In genomic region chr2:178479758-178480226, GRCh38 we compare ENCODE assay signal across 8 cellular contexts. TPM values are rescaled to one million over a fixed set of nuclear protein-coding genes. Genes with fewer than 3 reads are reported as not detected.
DNase-seq lines count a peak whose midpoint lies in the region; ATAC-seq, FAIRE-seq and TF ChIP-seq lines count a peak whose summit lies in the region.

No MANE protein-coding gene starts in this region.

- peaks cover 41% of the 10 kb centered on the region for H3K4me1 Mint-ChIP-seq in activated T-helper 2 cell treated with anti-CD3 and anti-CD28 coated beads, Interferon-gamma antibody, Interleukin-2, Interleukin-4, amounts not matched to agents 10 μg/mL and 5 μg/mL and 100 μg/mL, durations not matched to agents 14 hours and 24 hours and 36 hours (ENCODE audit: low read depth)

- H3K27me3 Mint-ChIP-seq in activated T-helper 2 cell treated with anti-CD3 and anti-CD28 coated beads, Interferon-gamma antibody, Interleukin-2, Interleukin-4, amounts not matched to agents 10 μg/mL and 5 μg/mL and 100 μg/mL, durations not matched to agents 14 hours and 24 hours and 36 hours (ENCODE audit: low read depth), result no peaks in the 10 kb centered on the region

- no peak for TF ChIP-seq POLR2A in GM12892 (IDR thresholded peaks at IDR 0.05; ENCODE audit: low read depth, low read length)

- peak overlapping the region; percentile 92 for H3K27ac Mint-ChIP-seq in activated T-helper 2 cell treated with anti-CD3 and anti-CD28 coated beads, Interferon-gamma antibody, Interleukin-2, Interleukin-4, amounts not matched to agents 10 μg/mL and 5 μg/mL and 100 μg/mL, durations not matched to agents 14 hours and 24 hours and 36 hours

- H3K27me3 ChIP-seq in iPS-20b (ENCODE audit: insufficient read depth, low read length) (peaks cover 8% of the 10 kb centered on the region; the same call in 1 of the 2 replicates), stomach smooth muscle (ENCODE audit: control insufficient read depth in 1 of 2, insufficient read depth in 2 of 2, low read length in 2 of 2) (no peaks in the 10 kb centered on the region)

- H3K9ac ChIP-seq in iPS-20b (ENCODE audit: low read depth, low read length), result peak overlapping the region; percentile 79; the same call in 1 of the 2 replicates
- H3K9ac ChIP-seq in stomach smooth muscle (ENCODE audit: low read length in 2 of 2), result peak overlapping the region; percentile 58 to 94

- no peak for FAIRE-seq in GM12892 (lab: Jason Lieb, UNC)

- DNase-seq in NCI-H748 treated with DMSO at 0.1 percent for 48 hours (lab: John Stamatoyannopoulos, UW) (peak; percentile 30), NCI-H748 (lab: John Stamatoyannopoulos, UW; ENCODE audit: unreplicated experiment) (no peak), NCI-H2081 (lab: John Stamatoyannopoulos, UW) (no peak), GM12892 (ENCODE audit: insufficient read length) (no peak)
- DNase-seq in activated T-helper 2 cell treated with anti-CD3 and anti-CD28 coated beads, Interferon-gamma antibody, Interleukin-2, Interleukin-4, amounts not matched to agents 10 μg/mL and 5 μg/mL and 100 μg/mL, durations not matched to agents 14 hours and 24 hours and 36 hours (ENCODE audit: low spot score), result no peak

- peak overlapping the region; percentile 99 for H3K4me3 ChIP-seq in iPS-20b (ENCODE audit: low read length)
- peak overlapping the region in 1 of 2 donors; percentile 91 for H3K4me3 ChIP-seq in stomach smooth muscle (ENCODE audit: low read length in 2 of 2)

- H3K9me3 ChIP-seq in iPS-20b (ENCODE audit: insufficient read depth, low read depth, low read length) (no peaks in the 10 kb centered on the region), stomach smooth muscle (ENCODE audit: control insufficient read depth in 2 of 2, low read length in 2 of 2) (no peaks in the 10 kb centered on the region)

- peak overlapping the region; percentile 90 for H3K4me3 Mint-ChIP-seq in activated T-helper 2 cell treated with anti-CD3 and anti-CD28 coated beads, Interferon-gamma antibody, Interleukin-2, Interleukin-4, amounts not matched to agents 10 μg/mL and 5 μg/mL and 100 μg/mL, durations not matched to agents 14 hours and 24 hours and 36 hours (ENCODE audit: low read depth)

- intact Hi-C loops in activated T-helper 2 cell treated with anti-CD3 and anti-CD28 coated beads, Interferon-gamma antibody, Interleukin-2, Interleukin-4, amounts not matched to agents 10 μg/mL and 5 μg/mL and 100 μg/mL, durations not matched to agents 14 hours and 24 hours and 36 hours (cut with micrococcal nuclease), result loop anchor here (1.0 to 2.0 kb wide), 4 partner anchors 35 to 221 kb away; no protein-coding TSS in a partner anchor

- no peaks in the 10 kb centered on the region for H3K9me3 Mint-ChIP-seq in activated T-helper 2 cell treated with anti-CD3 and anti-CD28 coated beads, Interferon-gamma antibody, Interleukin-2, Interleukin-4, amounts not matched to agents 10 μg/mL and 5 μg/mL and 100 μg/mL, durations not matched to agents 14 hours and 24 hours and 36 hours

- no peak for ATAC-seq in GM21390 (IDR thresholded peaks at IDR 0.05; ENCODE audit: unreplicated experiment)

- H3K36me3 ChIP-seq in iPS-20b (ENCODE audit: insufficient read depth, low read depth, low read length) (no peaks in the 10 kb centered on the region), stomach smooth muscle (ENCODE audit: control insufficient read depth in 2 of 2, insufficient read depth in 2 of 2, low read length in 2 of 2) (no peaks in the 10 kb centered on the region)

- H3K4me1 ChIP-seq in iPS-20b (ENCODE audit: insufficient read depth, low read length) (peaks cover 23% of the 10 kb centered on the region), stomach smooth muscle (ENCODE audit: control insufficient read depth, insufficient read depth, low read length) (peaks cover 18% of the 10 kb centered on the region)

- H3K27ac ChIP-seq in iPS-20b (ENCODE audit: low read length) (no peak overlapping the region), stomach smooth muscle (ENCODE audit: low read length) (peak overlapping the region; percentile 99)

- H3K36me3 Mint-ChIP-seq in activated T-helper 2 cell treated with anti-CD3 and anti-CD28 coated beads, Interferon-gamma antibody, Interleukin-2, Interleukin-4, amounts not matched to agents 10 μg/mL and 5 μg/mL and 100 μg/mL, durations not matched to agents 14 hours and 24 hours and 36 hours (ENCODE audit: low read depth), result peaks cover 13% of the 10 kb centered on the region

RNA-seq across cellular contexts. Expression of gene PLEKHA3, which starts 0.5 kb away (rescaled TPM):
- 28.7 and 29.3 TPM in 2 replicates for total RNA-seq in activated T-helper 2 cell treated with anti-CD3 and anti-CD28 coated beads, Interferon-gamma antibody, Interleukin-2, Interleukin-4, amounts not matched to agents 10 μg/mL and 5 μg/mL and 100 μg/mL, durations not matched to agents 14 hours and 24 hours and 36 hours
- polyA plus RNA-seq in GM12892 (2012; ENCODE audit: missing spikeins), result 8.4 TPM

RNA-seq across cellular contexts. Expression of gene FKBP7, which starts 1.4 kb away (rescaled TPM):
- 3.2 and 6.6 TPM in 2 replicates for total RNA-seq in activated T-helper 2 cell treated with anti-CD3 and anti-CD28 coated beads, Interferon-gamma antibody, Interleukin-2, Interleukin-4, amounts not matched to agents 10 μg/mL and 5 μg/mL and 100 μg/mL, durations not matched to agents 14 hours and 24 hours and 36 hours
- polyA plus RNA-seq in GM12892 (2012; ENCODE audit: missing spikeins), result 7.2 TPM

RNA-seq across cellular contexts. Expression of gene PJVK, which starts 28.6 kb away (rescaled TPM):
- 1.7 and 2.0 TPM in 2 replicates for total RNA-seq in activated T-helper 2 cell treated with anti-CD3 and anti-CD28 coated beads, Interferon-gamma antibody, Interleukin-2, Interleukin-4, amounts not matched to agents 10 μg/mL and 5 μg/mL and 100 μg/mL, durations not matched to agents 14 hours and 24 hours and 36 hours
- polyA plus RNA-seq in GM12892 (2012; ENCODE audit: missing spikeins), result 3.7 TPM

RNA-seq across cellular contexts. Expression of gene PRKRA, which starts 28.8 kb away (rescaled TPM):
- total RNA-seq in activated T-helper 2 cell treated with anti-CD3 and anti-CD28 coated beads, Interferon-gamma antibody, Interleukin-2, Interleukin-4, amounts not matched to agents 10 μg/mL and 5 μg/mL and 100 μg/mL, durations not matched to agents 14 hours and 24 hours and 36 hours, result 65.8 and 67.8 TPM in 2 replicates
- 58.2 TPM for polyA plus RNA-seq in GM12892 (2012; ENCODE audit: missing spikeins)
